In the genomic region with DNA sequence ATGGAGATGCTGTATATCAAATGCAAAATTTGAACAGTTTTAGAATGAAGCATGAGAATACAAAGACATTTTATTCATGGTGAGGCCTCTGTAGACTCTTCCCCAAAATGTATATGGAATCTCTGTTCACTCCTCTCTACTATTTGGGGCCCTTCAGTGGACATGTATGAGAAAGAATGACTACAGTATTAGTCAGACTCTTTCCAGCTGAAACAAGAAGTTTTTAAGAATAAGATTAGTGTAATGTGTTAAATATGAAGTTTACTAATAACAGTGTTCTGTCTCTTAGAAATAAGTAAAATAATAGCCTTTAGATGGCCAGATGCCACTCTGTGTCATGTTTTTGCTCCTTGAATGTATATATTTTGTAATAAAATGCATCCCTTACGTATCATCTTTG, we compare ENCODE assay signal across 1 cellular context.
TF ChIP-seq lines count a peak whose summit lies in the region.

No MANE protein-coding gene starts in this region.

TF ChIP-seq in SK-N-SH, 30 proteins besides CTCF, POLR2A, EP300 and RAD21 (continued from another document):
- TF ChIP-seq, protein P1, sequence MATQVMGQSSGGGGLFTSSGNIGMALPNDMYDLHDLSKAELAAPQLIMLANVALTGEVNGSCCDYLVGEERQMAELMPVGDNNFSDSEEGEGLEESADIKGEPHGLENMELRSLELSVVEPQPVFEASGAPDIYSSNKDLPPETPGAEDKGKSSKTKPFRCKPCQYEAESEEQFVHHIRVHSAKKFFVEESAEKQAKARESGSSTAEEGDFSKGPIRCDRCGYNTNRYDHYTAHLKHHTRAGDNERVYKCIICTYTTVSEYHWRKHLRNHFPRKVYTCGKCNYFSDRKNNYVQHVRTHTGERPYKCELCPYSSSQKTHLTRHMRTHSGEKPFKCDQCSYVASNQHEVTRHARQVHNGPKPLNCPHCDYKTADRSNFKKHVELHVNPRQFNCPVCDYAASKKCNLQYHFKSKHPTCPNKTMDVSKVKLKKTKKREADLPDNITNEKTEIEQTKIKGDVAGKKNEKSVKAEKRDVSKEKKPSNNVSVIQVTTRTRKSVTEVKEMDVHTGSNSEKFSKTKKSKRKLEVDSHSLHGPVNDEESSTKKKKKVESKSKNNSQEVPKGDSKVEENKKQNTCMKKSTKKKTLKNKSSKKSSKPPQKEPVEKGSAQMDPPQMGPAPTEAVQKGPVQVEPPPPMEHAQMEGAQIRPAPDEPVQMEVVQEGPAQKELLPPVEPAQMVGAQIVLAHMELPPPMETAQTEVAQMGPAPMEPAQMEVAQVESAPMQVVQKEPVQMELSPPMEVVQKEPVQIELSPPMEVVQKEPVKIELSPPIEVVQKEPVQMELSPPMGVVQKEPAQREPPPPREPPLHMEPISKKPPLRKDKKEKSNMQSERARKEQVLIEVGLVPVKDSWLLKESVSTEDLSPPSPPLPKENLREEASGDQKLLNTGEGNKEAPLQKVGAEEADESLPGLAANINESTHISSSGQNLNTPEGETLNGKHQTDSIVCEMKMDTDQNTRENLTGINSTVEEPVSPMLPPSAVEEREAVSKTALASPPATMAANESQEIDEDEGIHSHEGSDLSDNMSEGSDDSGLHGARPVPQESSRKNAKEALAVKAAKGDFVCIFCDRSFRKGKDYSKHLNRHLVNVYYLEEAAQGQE (IDR thresholded peaks at IDR 0.05; ENCODE audit: low read depth, low read length): no peak
- TF ChIP-seq FOXJ3 (CRISPR knock-in tag; IDR thresholded peaks at IDR 0.05) (no peak), NRF1 (IDR thresholded peaks at IDR 0.05; ENCODE audit: low read depth, low read length) (no peak), NFIC (IDR thresholded peaks at IDR 0.05; ENCODE audit: borderline replicate concordance) (no peak), CHD2 (IDR thresholded peaks at IDR 0.05; ENCODE audit: low read length, partially characterized antibody) (no peak), RFX5 (IDR thresholded peaks at IDR 0.05; ENCODE audit: low read length) (no peak), RXRA (IDR thresholded peaks at IDR 0.05; ENCODE audit: borderline replicate concordance, low read depth) (no peak), GABPA (IDR thresholded peaks at IDR 0.05; ENCODE audit: low read depth) (no peak; the same call in 1 of the 2 replicates), SIN3A (IDR thresholded peaks at IDR 0.05; ENCODE audit: borderline replicate concordance, low read depth, low read length) (no peak), YY1 (IDR thresholded peaks at IDR 0.05; ENCODE audit: low read depth) (no peak), TAF1 (IDR thresholded peaks at IDR 0.05; ENCODE audit: borderline replicate concordance, low read depth, low read length) (no peak), TCF12 (IDR thresholded peaks at IDR 0.05) (peak; percentile 58)
- TF ChIP-seq, protein P2, sequence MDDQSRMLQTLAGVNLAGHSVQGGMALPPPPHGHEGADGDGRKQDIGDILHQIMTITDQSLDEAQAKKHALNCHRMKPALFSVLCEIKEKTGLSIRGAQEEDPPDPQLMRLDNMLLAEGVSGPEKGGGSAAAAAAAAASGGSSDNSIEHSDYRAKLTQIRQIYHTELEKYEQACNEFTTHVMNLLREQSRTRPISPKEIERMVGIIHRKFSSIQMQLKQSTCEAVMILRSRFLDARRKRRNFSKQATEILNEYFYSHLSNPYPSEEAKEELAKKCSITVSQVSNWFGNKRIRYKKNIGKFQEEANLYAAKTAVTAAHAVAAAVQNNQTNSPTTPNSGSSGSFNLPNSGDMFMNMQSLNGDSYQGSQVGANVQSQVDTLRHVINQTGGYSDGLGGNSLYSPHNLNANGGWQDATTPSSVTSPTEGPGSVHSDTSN (IDR thresholded peaks at IDR 0.05): peak; percentile 26
- TF ChIP-seq, protein P3, sequence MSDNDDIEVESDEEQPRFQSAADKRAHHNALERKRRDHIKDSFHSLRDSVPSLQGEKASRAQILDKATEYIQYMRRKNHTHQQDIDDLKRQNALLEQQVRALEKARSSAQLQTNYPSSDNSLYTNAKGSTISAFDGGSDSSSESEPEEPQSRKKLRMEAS (IDR thresholded peaks at IDR 0.05; ENCODE audit: low read depth): peak; percentile 18; the same call in 1 of the 2 replicates
